1 cellular context compared by ENCODE assay signal in the genomic region with DNA sequence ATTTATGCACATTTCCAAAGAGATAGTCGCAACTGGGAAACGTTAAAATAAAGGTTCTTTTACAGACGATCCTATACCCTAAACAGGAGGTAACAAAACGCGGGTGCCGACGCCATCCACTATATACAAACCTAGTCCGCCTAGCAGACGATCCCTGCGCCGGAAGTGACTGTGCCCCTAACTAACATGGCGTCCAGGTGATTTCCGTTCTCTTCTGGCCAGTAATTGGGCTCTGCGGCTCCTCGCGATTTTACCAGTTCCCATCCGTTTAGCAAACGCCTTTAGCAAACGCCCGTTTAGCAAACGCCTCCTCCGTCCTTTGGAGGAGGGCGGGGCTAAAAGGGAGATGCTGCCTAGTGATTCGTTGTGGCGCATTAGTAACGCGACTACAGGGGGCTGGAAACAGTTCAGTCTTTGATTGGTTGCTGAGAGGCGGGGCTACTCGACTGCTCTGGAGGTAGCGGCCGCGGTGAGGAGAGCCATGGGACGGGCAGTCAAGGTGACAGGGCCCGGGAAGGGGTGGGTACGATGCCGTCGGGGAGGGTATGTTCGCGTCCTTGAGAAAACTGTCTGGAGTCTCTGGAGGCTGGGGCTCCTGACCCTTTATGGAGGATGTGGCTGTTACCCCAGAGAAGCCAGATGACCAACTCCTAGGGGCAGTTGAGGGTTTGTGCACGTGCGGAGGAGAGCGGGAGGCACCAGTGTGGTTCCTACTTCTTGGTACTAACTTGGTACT.
A peak's percentile ranks its signal among the peaks of the same experiment; 100 is the strongest.
TF ChIP-seq lines count a peak whose summit lies in the region.

Gene LYRM7 (plus strand): TSS at position 405 of the 736 bp plus-strand sequence. CDS start 77 bp downstream, at position 482.

TF ChIP-seq in K562, 482 proteins besides CTCF, POLR2A, EP300 and RAD21 (continued from another document and continues in another):
- peak; percentile 75 for TF ChIP-seq PHF8 (IDR thresholded peaks at IDR 0.05; ENCODE audit: borderline replicate concordance, low read length)
- TF ChIP-seq ATF1 (CRISPR knock-in tag; IDR thresholded peaks at IDR 0.05): no peak
- peak; percentile 95 for TF ChIP-seq ATF1 (tag; IDR thresholded peaks at IDR 0.05)
- TF ChIP-seq, protein P1, sequence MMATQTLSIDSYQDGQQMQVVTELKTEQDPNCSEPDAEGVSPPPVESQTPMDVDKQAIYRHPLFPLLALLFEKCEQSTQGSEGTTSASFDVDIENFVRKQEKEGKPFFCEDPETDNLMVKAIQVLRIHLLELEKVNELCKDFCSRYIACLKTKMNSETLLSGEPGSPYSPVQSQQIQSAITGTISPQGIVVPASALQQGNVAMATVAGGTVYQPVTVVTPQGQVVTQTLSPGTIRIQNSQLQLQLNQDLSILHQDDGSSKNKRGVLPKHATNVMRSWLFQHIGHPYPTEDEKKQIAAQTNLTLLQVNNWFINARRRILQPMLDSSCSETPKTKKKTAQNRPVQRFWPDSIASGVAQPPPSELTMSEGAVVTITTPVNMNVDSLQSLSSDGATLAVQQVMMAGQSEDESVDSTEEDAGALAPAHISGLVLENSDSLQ (IDR thresholded peaks at IDR 0.05): peak; percentile 81
- TF ChIP-seq MAFF (IDR thresholded peaks at IDR 0.05; ENCODE audit: low read length): peak; percentile 55
- TF ChIP-seq MTA3 (IDR thresholded peaks at IDR 0.05; ENCODE audit: borderline replicate concordance): no peak
- no peak for TF ChIP-seq POU5F1 (IDR thresholded peaks at IDR 0.05; ENCODE audit: borderline replicate concordance, low read depth, low read length, partially characterized antibody)
- peak in 1 of 2 experiments; percentile 30; a peak in 1 of 4 replicates for TF ChIP-seq KDM4B (IDR thresholded peaks at IDR 0.05; ENCODE audit: borderline replicate concordance in 2 of 2, low read depth in 1 of 2)
- 0 out of 2 replicates have a peak, but pooled peaks have one; percentile 13 for TF ChIP-seq JUN (IDR thresholded peaks at IDR 0.05; ENCODE audit: borderline replicate concordance, low read depth, low read length)
- TF ChIP-seq JUN (CRISPR knock-in tag; IDR thresholded peaks at IDR 0.05; ENCODE audit: borderline replicate concordance): no peak
- peak; percentile 98 for TF ChIP-seq ZBTB40 (IDR thresholded peaks at IDR 0.05)
- no peak for TF ChIP-seq ZBTB40 (CRISPR knock-in tag; IDR thresholded peaks at IDR 0.05)
- TF ChIP-seq CREB1 (IDR thresholded peaks at IDR 0.05): peak; percentile 98
- TF ChIP-seq CREB1 (CRISPR knock-in tag; IDR thresholded peaks at IDR 0.05): peak; percentile 94
- TF ChIP-seq HNRNPLL (IDR thresholded peaks at IDR 0.05; ENCODE audit: low read depth, low read length, poor library complexity, severe bottlenecking): peak; percentile 63
- TF ChIP-seq ZNF75A (CRISPR knock-in tag; IDR thresholded peaks at IDR 0.05): no peak
- no peak for TF ChIP-seq ZNF324 (CRISPR knock-in tag; IDR thresholded peaks at IDR 0.05)
- no peak for TF ChIP-seq FOXJ3 (CRISPR knock-in tag; IDR thresholded peaks at IDR 0.05)
- TF ChIP-seq RBM25 (IDR thresholded peaks at IDR 0.05; ENCODE audit: low read depth, low read length, severe bottlenecking): peak; percentile 55
- TF ChIP-seq KDM5B (IDR thresholded peaks at IDR 0.05; ENCODE audit: insufficient replicate concordance, low read depth, low read length): peak; percentile 52
- TF ChIP-seq, protein P2, sequence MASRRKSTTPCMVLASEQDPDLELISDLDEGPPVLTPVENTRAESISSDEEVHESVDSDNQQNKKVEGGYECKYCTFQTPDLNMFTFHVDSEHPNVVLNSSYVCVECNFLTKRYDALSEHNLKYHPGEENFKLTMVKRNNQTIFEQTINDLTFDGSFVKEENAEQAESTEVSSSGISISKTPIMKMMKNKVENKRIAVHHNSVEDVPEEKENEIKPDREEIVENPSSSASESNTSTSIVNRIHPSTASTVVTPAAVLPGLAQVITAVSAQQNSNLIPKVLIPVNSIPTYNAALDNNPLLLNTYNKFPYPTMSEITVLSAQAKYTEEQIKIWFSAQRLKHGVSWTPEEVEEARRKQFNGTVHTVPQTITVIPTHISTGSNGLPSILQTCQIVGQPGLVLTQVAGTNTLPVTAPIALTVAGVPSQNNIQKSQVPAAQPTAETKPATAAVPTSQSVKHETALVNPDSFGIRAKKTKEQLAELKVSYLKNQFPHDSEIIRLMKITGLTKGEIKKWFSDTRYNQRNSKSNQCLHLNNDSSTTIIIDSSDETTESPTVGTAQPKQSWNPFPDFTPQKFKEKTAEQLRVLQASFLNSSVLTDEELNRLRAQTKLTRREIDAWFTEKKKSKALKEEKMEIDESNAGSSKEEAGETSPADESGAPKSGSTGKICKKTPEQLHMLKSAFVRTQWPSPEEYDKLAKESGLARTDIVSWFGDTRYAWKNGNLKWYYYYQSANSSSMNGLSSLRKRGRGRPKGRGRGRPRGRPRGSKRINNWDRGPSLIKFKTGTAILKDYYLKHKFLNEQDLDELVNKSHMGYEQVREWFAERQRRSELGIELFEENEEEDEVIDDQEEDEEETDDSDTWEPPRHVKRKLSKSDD (conservative IDR thresholded peaks at IDR 0.05; ENCODE audit: low read length): peak; percentile 71; the same call in 1 of the 2 replicates
- peak; percentile 93 for TF ChIP-seq BHLHE40 (IDR thresholded peaks at IDR 0.05; ENCODE audit: low read length)
- TF ChIP-seq ESRRA (IDR thresholded peaks at IDR 0.05; ENCODE audit: borderline replicate concordance, low read depth): peak; percentile 78
- peak; percentile 82 for TF ChIP-seq TAF1 (IDR thresholded peaks at IDR 0.05; ENCODE audit: control insufficient read depth, extremely low read depth, insufficient read depth, low read length, severe bottlenecking)
- no peak for TF ChIP-seq FIP1L1 (IDR thresholded peaks at IDR 0.05; ENCODE audit: low read depth, low read length, poor library complexity, severe bottlenecking)
- TF ChIP-seq RCOR1 (IDR thresholded peaks at IDR 0.05; ENCODE audit: borderline replicate concordance in 1 of 2, low read depth in 2 of 2, low read length in 2 of 2): peak in 1 of 2 experiments; percentile 56; a peak in 1 of 4 replicates
- TF ChIP-seq ZNF830 (CRISPR knock-in tag; IDR thresholded peaks at IDR 0.05): no peak
- TF ChIP-seq ZSCAN32 (CRISPR knock-in tag; IDR thresholded peaks at IDR 0.05): no peak
- TF ChIP-seq RBBP5 (IDR thresholded peaks at IDR 0.05; ENCODE audit: borderline replicate concordance, insufficient read depth, low read length, poor library complexity, severe bottlenecking): peak; percentile 35
- no peak for TF ChIP-seq WHSC1 (IDR thresholded peaks at IDR 0.05; ENCODE audit: low read length)
- peak; percentile 95 to 99 (median 98) for TF ChIP-seq YY1 (IDR thresholded peaks at IDR 0.05; ENCODE audit: borderline replicate concordance in 1 of 3, control insufficient read depth in 1 of 3, extremely low read depth in 1 of 3, insufficient read depth in 3 of 3, insufficient read length in 1 of 3, insufficient replicate concordance in 2 of 3, low read depth in 1 of 3, low read length in 2 of 3)
- TF ChIP-seq SMARCE1 (IDR thresholded peaks at IDR 0.05): 0 out of 2 replicates have a peak, but pooled peaks have one; percentile 15
- peak in 1 of 2 experiments; percentile 90; a peak in 1 of 4 replicates for TF ChIP-seq SIN3A (IDR thresholded peaks at IDR 0.05; ENCODE audit: borderline replicate concordance in 2 of 2, control insufficient read depth in 1 of 2, low read depth in 2 of 2, low read length in 2 of 2)
- 0 out of 4 replicates have a peak, but pooled peaks of 1 of the 2 experiments have one; percentile 5 for TF ChIP-seq TEAD1 (CRISPR knock-in tag; IDR thresholded peaks at IDR 0.05)
- TF ChIP-seq NR3C1 (CRISPR knock-in tag; IDR thresholded peaks at IDR 0.05): no peak
- TF ChIP-seq ZFX (CRISPR knock-in tag; IDR thresholded peaks at IDR 0.05): peak; percentile 46; the same call in 1 of the 2 replicates
- no peak for TF ChIP-seq RHOXF2B (CRISPR knock-in tag; conservative IDR thresholded peaks at IDR 0.05)
- 0 out of 2 replicates have a peak, but pooled peaks have one; percentile 35 for TF ChIP-seq ETV5 (CRISPR knock-in tag; IDR thresholded peaks at IDR 0.05; ENCODE audit: low read depth)
- TF ChIP-seq CBX8 (IDR thresholded peaks at IDR 0.05; ENCODE audit: borderline replicate concordance, extremely low read depth, low read depth, low read length, poor library complexity, severe bottlenecking): no peak
- TF ChIP-seq ZNF766 (CRISPR knock-in tag; conservative IDR thresholded peaks at IDR 0.05): peak; percentile 61; the same call in 1 of the 2 replicates
- peak; percentile 83 for TF ChIP-seq C11orf30 (IDR thresholded peaks at IDR 0.05; ENCODE audit: low read depth)
- no peak for TF ChIP-seq HLTF (IDR thresholded peaks at IDR 0.05)
- TF ChIP-seq CBX1 (IDR thresholded peaks at IDR 0.05; ENCODE audit: low read depth): 0 out of 2 replicates have a peak, but pooled peaks have one; percentile 10
- peak; percentile 82 to 91 for TF ChIP-seq MNT (conservative IDR thresholded peaks at IDR 0.05)
- TF ChIP-seq, protein P3, sequence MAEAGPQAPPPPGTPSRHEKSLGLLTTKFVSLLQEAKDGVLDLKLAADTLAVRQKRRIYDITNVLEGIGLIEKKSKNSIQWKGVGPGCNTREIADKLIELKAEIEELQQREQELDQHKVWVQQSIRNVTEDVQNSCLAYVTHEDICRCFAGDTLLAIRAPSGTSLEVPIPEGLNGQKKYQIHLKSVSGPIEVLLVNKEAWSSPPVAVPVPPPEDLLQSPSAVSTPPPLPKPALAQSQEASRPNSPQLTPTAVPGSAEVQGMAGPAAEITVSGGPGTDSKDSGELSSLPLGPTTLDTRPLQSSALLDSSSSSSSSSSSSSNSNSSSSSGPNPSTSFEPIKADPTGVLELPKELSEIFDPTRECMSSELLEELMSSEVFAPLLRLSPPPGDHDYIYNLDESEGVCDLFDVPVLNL (CRISPR knock-in tag; IDR thresholded peaks at IDR 0.05; ENCODE audit: low read depth): peak; percentile 11; the same call in 1 of the 2 replicates
- peak; percentile 97 for TF ChIP-seq MTA1 (IDR thresholded peaks at IDR 0.05; ENCODE audit: borderline replicate concordance)
- TF ChIP-seq MXI1 (IDR thresholded peaks at IDR 0.05; ENCODE audit: low read depth, low read length): peak; percentile 75
- no peak for TF ChIP-seq ZKSCAN8 (CRISPR knock-in tag; IDR thresholded peaks at IDR 0.05)
- TF ChIP-seq RFX5 (IDR thresholded peaks at IDR 0.05; ENCODE audit: low read depth, low read length): no peak
- no peak for TF ChIP-seq TAF15 (IDR thresholded peaks at IDR 0.05; ENCODE audit: low read depth, low read length)
- peak; percentile 81 for TF ChIP-seq EP400 (IDR thresholded peaks at IDR 0.05)
